Comparison of ENCODE assay signal across 8 cellular contexts in the genomic region with DNA sequence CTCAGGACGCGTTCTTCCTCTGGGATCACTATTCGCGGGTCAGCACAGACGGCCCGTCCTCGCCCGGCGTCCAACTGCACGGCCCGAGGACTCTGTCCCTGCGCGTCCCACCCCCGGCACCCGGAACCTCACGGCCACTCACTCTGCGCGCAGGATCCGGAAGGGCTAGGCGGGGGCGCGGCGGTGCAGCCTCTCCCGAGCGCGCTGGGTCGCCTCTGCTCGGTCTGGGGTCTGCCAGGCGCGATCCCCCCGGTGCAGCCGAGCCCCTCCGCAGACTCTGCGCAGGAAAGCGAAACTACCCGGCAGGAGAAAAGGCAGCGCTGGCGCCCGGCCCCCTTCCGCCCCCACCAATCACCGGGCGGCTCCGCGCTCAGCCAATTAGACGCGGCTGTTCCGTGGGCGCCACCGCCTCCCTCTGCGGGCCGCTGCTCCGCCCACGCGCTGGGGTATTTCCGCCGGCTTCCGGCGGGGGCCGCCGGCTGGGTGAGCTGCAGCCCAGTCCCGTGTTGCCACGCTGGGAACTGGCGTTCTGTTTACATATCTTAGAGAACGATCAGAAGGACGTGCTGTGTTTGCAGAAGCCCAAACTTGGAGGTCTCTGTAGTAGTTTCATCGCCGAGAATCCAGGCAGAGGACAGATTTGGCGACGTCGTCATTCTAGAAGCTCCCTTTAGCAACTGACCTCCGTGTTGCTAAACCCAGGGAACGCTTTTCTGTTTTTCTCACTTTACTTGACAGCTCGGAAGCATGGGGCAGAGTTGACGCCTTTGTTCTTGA. TPM values are rescaled to one million over a fixed set of nuclear protein-coding genes. Genes with fewer than 3 reads are reported as not detected.
DNase-seq lines count a peak whose midpoint lies in the region; ATAC-seq and TF ChIP-seq lines count a peak whose summit lies in the region.

A gene (minus strand): TSS at position 296 of the 777 bp plus-strand sequence. CDS start 4,168 bp downstream, outside the sequence.

- H3K9me3 ChIP-seq in SK-N-SH (no peaks in the 10 kb centered on the region), thymus (ENCODE audit: control insufficient read depth) (no peaks in the 10 kb centered on the region)

- H3K27me3 ChIP-seq in SK-N-SH (ENCODE audit: insufficient read depth) = no peaks in the 10 kb centered on the region
- no peaks in the 10 kb centered on the region for H3K27me3 ChIP-seq in thymus (ENCODE audit: control insufficient read depth, insufficient read depth)

- WGBS in SK-N-SH (ENCODE audit: low lambda C conversion rate) = 4% methylated on average over 12 of the region's 74 CpGs
- WGBS in thymus = under 1% methylated on average over 74 of the region's 74 CpGs

- H3K4me1 Mint-ChIP-seq in osteocyte (ENCODE audit: unreplicated experiment) = peaks cover 8% of the 10 kb centered on the region

- H3F3A ChIP-seq in SK-N-SH (replicated peaks; ENCODE audit: insufficient read depth) = no peaks in the 10 kb centered on the region

- CTCF ChIA-PET in GM10248 (lab: Yijun Ruan, JAX) = interaction anchor here (0.8 to 1.8 kb wide), 5 partner anchors 16 to 231 kb away, joined by 3 to 4 read pairs (median 4); no protein-coding TSS in a partner anchor
- CTCF ChIA-PET in SK-N-SH (lab: Yijun Ruan, JAX) = interaction anchor here (0.9 to 1.0 kb wide), 3 partner anchors 11 to 132 kb away, joined by 3 read pairs; no protein-coding TSS in a partner anchor

- H3K27ac Mint-ChIP-seq in activated naive CD4-positive, alpha-beta T cell treated with anti-CD3 and anti-CD28 coated beads, Interleukin-2, amount 50 U/mL, for 72 hours = no peak within 1 kb of the TSS
- no peak within 1 kb of the TSS for H3K27ac Mint-ChIP-seq in osteocyte (ENCODE audit: unreplicated experiment)

- H3K27ac ChIP-seq in SK-N-SH (ENCODE audit: low read depth in 2 of 2, low read length in 1 of 2) = peak within 1 kb of the TSS; percentile 65 to 93
- peak within 1 kb of the TSS; percentile 98 for H3K27ac ChIP-seq in thymus (ENCODE audit: low read depth)

- H3K9ac ChIP-seq in SK-N-SH = peak within 1 kb of the TSS; percentile 75

- TF ChIP-seq POLR2A in NB4 (IDR thresholded peaks at IDR 0.05; ENCODE audit: extremely low read depth, insufficient read length) = peak; percentile 91

- peaks cover 26 to 29% of the 10 kb centered on the region in 2 donors for H3K36me3 Mint-ChIP-seq in activated naive CD4-positive, alpha-beta T cell treated with anti-CD3 and anti-CD28 coated beads, Interleukin-2, amount 50 U/mL, for 72 hours
- H3K36me3 Mint-ChIP-seq in osteocyte (ENCODE audit: unreplicated experiment) = peaks cover 13% of the 10 kb centered on the region

- no peak for TF ChIP-seq RAD21 in SK-N-SH (IDR thresholded peaks at IDR 0.05; ENCODE audit: low read length)

- no peaks in the 10 kb centered on the region for H3K27me3 Mint-ChIP-seq in osteocyte (ENCODE audit: unreplicated experiment)

- DNase-seq in GM10248 (ENCODE audit: extremely low spot score) (peak; percentile 97), NB4 (ENCODE audit: low read depth) (peak; percentile 97), SK-N-SH (peak; percentile 99), head of caudate nucleus (peak; percentile 79 to 97 (median 94)), osteocyte (ENCODE audit: extremely low spot score, unreplicated experiment) (peak; percentile 99)
- DNase-seq in activated naive CD4-positive, alpha-beta T cell treated with anti-CD3 and anti-CD28 coated beads, Interleukin-2, amount 50 U/mL, for 72 hours (ENCODE audit: low spot score in 2 of 2) = peak; percentile 96 to 99

- H3K4me3 ChIP-seq in NB4 (ENCODE audit: low read depth, low read length) (peak within 1 kb of the TSS; percentile 97), SK-N-SH (ENCODE audit: low read depth in 2 of 2, low read length in 1 of 2) (peak within 1 kb of the TSS; percentile 86 to 94), thymus (ENCODE audit: low read length) (peak within 1 kb of the TSS; percentile 91)

- peak; percentile 99 to 100 for TF ChIP-seq EP300 in SK-N-SH (IDR thresholded peaks at IDR 0.05; ENCODE audit: borderline replicate concordance in 1 of 2, low read depth in 1 of 2, low read length in 1 of 2)

- peaks cover 38% of the 10 kb centered on the region for H3K79me2 ChIP-seq in SK-N-SH (ENCODE audit: insufficient read depth)

- H4K20me1 ChIP-seq in SK-N-SH (ENCODE audit: insufficient read depth) = no peaks in the 10 kb centered on the region

- H3K9me3 Mint-ChIP-seq in activated naive CD4-positive, alpha-beta T cell treated with anti-CD3 and anti-CD28 coated beads, Interleukin-2, amount 50 U/mL, for 72 hours = peaks cover 10 to 11% of the 10 kb centered on the region in 2 donors
- H3K9me3 Mint-ChIP-seq in osteocyte (ENCODE audit: unreplicated experiment) = no peaks in the 10 kb centered on the region

- H3K36me3 ChIP-seq in SK-N-SH (replicated peaks in 1 of 2; ENCODE audit: control insufficient read depth in 1 of 2, insufficient read depth in 2 of 2, low read length in 1 of 2) = peaks cover 6 to 17% of the 10 kb centered on the region in 2 experiments
- H3K36me3 ChIP-seq in thymus (ENCODE audit: control insufficient read depth, insufficient read depth) = no peaks in the 10 kb centered on the region

- H3K4me1 ChIP-seq in SK-N-SH (ENCODE audit: control insufficient read depth in 1 of 2, insufficient read depth in 2 of 2, low read depth in 1 of 2, low read length in 1 of 2) = peaks cover 6 to 19% of the 10 kb centered on the region in 2 experiments; a peak in 2 of 4 replicates
- peaks cover 22% of the 10 kb centered on the region for H3K4me1 ChIP-seq in thymus (ENCODE audit: control insufficient read depth, insufficient read depth, low read length)

- no peak within 1 kb of the TSS for H3K4me3 Mint-ChIP-seq in osteocyte (ENCODE audit: unreplicated experiment)

- POLR2A ChIA-PET in GM10248 (lab: Yijun Ruan, JAX) (no interaction called here), SK-N-SH (lab: Yijun Ruan, JAX) (interaction anchor here (0.6 to 1.2 kb wide), 2 partner anchors 34 to 450 kb away, joined by 3 to 4 read pairs; no protein-coding TSS in a partner anchor)

- H3K9me2 ChIP-seq in SK-N-SH = no peaks in the 10 kb centered on the region

- no peak for TF ChIP-seq CTCF in GM10248 (IDR thresholded peaks at IDR 0.05; ENCODE audit: control extremely low read depth, extremely low read depth, low read depth, missing control alignments)
- TF ChIP-seq CTCF in NB4 (IDR thresholded peaks at IDR 0.05; ENCODE audit: low read depth, low read length) = no peak
- no peak for TF ChIP-seq CTCF in SK-N-SH (IDR thresholded peaks at IDR 0.05)
- no peak for TF ChIP-seq CTCF in osteocyte (IDR thresholded peaks at IDR 0.05)

- peak; percentile 76 for ATAC-seq in HG02571 (IDR thresholded peaks at IDR 0.05; ENCODE audit: unreplicated experiment)
- ATAC-seq in activated naive CD4-positive, alpha-beta T cell treated with anti-CD3 and anti-CD28 coated beads, Interleukin-2, amount 50 U/mL, for 72 hours = peak; percentile 79 to 85

- peak within 1 kb of the TSS; percentile 74 for H3K4me2 ChIP-seq in SK-N-SH

- peak within 1 kb of the TSS; percentile 79 for H2AFZ ChIP-seq in SK-N-SH (ENCODE audit: low read depth)

- intact Hi-C loops in head of caudate nucleus (cut with DNase I) = loop anchor here (2.0 to 5.0 kb wide), 2 partner anchors 133 to 367 kb away; a partner anchor contains a TSS

TF ChIP-seq in SK-N-SH, 30 proteins besides CTCF, POLR2A, EP300 and RAD21 (continues in another document):
- TF ChIP-seq TAF1 (IDR thresholded peaks at IDR 0.05; ENCODE audit: borderline replicate concordance, low read depth, low read length) = peak; percentile 93
- TF ChIP-seq, protein P1, sequence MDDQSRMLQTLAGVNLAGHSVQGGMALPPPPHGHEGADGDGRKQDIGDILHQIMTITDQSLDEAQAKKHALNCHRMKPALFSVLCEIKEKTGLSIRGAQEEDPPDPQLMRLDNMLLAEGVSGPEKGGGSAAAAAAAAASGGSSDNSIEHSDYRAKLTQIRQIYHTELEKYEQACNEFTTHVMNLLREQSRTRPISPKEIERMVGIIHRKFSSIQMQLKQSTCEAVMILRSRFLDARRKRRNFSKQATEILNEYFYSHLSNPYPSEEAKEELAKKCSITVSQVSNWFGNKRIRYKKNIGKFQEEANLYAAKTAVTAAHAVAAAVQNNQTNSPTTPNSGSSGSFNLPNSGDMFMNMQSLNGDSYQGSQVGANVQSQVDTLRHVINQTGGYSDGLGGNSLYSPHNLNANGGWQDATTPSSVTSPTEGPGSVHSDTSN (IDR thresholded peaks at IDR 0.05) = 0 out of 2 replicates have a peak, but pooled peaks have one; percentile 46
- no peak for TF ChIP-seq EZH2phosphoT487 (IDR thresholded peaks at IDR 0.05; ENCODE audit: borderline replicate concordance, low read depth)
- TF ChIP-seq, protein P2, sequence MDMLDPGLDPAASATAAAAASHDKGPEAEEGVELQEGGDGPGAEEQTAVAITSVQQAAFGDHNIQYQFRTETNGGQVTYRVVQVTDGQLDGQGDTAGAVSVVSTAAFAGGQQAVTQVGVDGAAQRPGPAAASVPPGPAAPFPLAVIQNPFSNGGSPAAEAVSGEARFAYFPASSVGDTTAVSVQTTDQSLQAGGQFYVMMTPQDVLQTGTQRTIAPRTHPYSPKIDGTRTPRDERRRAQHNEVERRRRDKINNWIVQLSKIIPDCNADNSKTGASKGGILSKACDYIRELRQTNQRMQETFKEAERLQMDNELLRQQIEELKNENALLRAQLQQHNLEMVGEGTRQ (IDR thresholded peaks at IDR 0.05; ENCODE audit: borderline replicate concordance, low read depth, low read length) = no peak

RNA-seq across cellular contexts. Expression of the gene that starts here (rescaled TPM):
- polyA plus RNA-seq in SK-N-SH (2012; rRNA removed) = 22.1 and 26.9 TPM in 2 replicates
- 25.8 and 27.2 TPM in 2 replicates for polyA plus RNA-seq in SK-N-SH (2012; cell fraction: cytosol; rRNA removed)
- 25.9 and 30.7 TPM in 2 replicates for polyA plus RNA-seq in SK-N-SH (2012; cell fraction: nucleus; rRNA removed)
- total RNA-seq in activated naive CD4-positive, alpha-beta T cell treated with anti-CD3 and anti-CD28 coated beads, Interleukin-2, amount 50 U/mL, for 72 hours = 100 to 1,000 TPM; 230 to 510 TPM
- total RNA-seq in osteocyte = 74.0 and 76.5 TPM in 2 replicates
- 77.8 TPM for polyA plus RNA-seq in thymus

Comparison
In these comparisons a context has a peak if more than half of its experiments do, and no peak if none do; other contexts are left out.
1. Peak in every context shown above with its lines: DNase-seq, ATAC-seq, H3K4me3 ChIP-seq and H3K27ac ChIP-seq.